1 cellular context compared by ENCODE assay signal in genomic region chr7:135389971-135390370, GRCh38.
TF ChIP-seq lines count a peak whose summit lies in the region.

No MANE protein-coding gene starts in this region.

TF ChIP-seq in WTC11, 78 proteins besides CTCF, POLR2A, EP300 and RAD21 (continued from another document):
- TF ChIP-seq ZNF317 (CRISPR knock-in tag; IDR thresholded peaks at IDR 0.05; ENCODE audit: borderline replicate concordance, low read depth) (no peak), FOXJ3 (CRISPR knock-in tag; IDR thresholded peaks at IDR 0.05; ENCODE audit: borderline replicate concordance) (no peak), FOXP1 (CRISPR knock-in tag; IDR thresholded peaks at IDR 0.05; ENCODE audit: borderline replicate concordance) (no peak)
